In genomic region chr2:68537872-68538271, GRCh38 we compare ENCODE assay signal across 18 cellular contexts.
DNase-seq lines count a peak whose midpoint lies in the region; ATAC-seq and TF ChIP-seq lines count a peak whose summit lies in the region.
"Had no signal": no experiment of that assay in that cellular context is flagged by ENCODE, and none has a peak within 500 bp of the region (broad histone marks: within the 10 kb centered on the region; RNA-seq: fewer than 3 reads in every experiment).

No MANE protein-coding gene starts in this region.

- CTCF ChIA-PET in activated CD4-positive, alpha-beta T cell treated with anti-CD3 and anti-CD28 coated beads for 36 hours (lab: Charles Lee): interaction anchor here (1.3 kb wide), 1 partner anchor 387 kb away, joined by 3 read pairs; no protein-coding TSS in a partner anchor

- H3K9me3 Mint-ChIP-seq in activated CD4-positive, alpha-beta T cell treated with anti-CD3 and anti-CD28 coated beads for 36 hours (ENCODE audit: low read depth): no peaks in the 10 kb centered on the region
- H3K9me3 Mint-ChIP-seq: activated T-helper 1 cell treated with anti-CD3 and anti-CD28 coated beads, Interleukin-12 subunit alpha, Interleukin-12 subunit beta, Interleukin-2, Interleukin-4 antibody, amounts not matched to agents 30 ng/mL and 10 ng/mL and 1 ng/mL, durations not matched to agents 14 hours and 24 hours and 36 hours; CD8-positive, alpha-beta memory T cell; neural crest cell had no signal

- no peak overlapping the region for H3K4me3 Mint-ChIP-seq in activated CD4-positive, alpha-beta T cell treated with anti-CD3 and anti-CD28 coated beads for 36 hours
- H3K4me3 Mint-ChIP-seq: activated CD8-positive, alpha-beta T cell treated with anti-CD3 and anti-CD28 coated beads, Interleukin-2, amount 10 ng/mL, durations not matched to agents 7 days and 5 days; activated T-helper 1 cell treated with anti-CD3 and anti-CD28 coated beads, Interleukin-12 subunit alpha, Interleukin-12 subunit beta, Interleukin-2, Interleukin-4 antibody, amounts not matched to agents 30 ng/mL and 10 ng/mL and 1 ng/mL, durations not matched to agents 14 hours and 24 hours and 36 hours; CD8-positive, alpha-beta memory T cell; neural crest cell had no signal

- ATAC-seq in activated CD4-positive, alpha-beta T cell treated with anti-CD3 and anti-CD28 coated beads for 36 hours: no peak
- ATAC-seq in GM18858 (IDR thresholded peaks at IDR 0.05; ENCODE audit: unreplicated experiment): no peak
- ATAC-seq: activated CD8-positive, alpha-beta T cell treated with anti-CD3 and anti-CD28 coated beads, Interleukin-2, amount 10 ng/mL, durations not matched to agents 7 days and 5 days; Panc1; stimulated activated naive CD8-positive, alpha-beta T cell treated with anti-CD3 and anti-CD28 coated beads, Interleukin-15, Interleukin-2, amounts not matched to agents 100 U/mL and 50 U/mL, for 24 hours had no signal

- no peaks in the 10 kb centered on the region for H3K36me3 Mint-ChIP-seq in activated CD4-positive, alpha-beta T cell treated with anti-CD3 and anti-CD28 coated beads for 36 hours (ENCODE audit: low read depth)

- no peak overlapping the region for H3K27ac Mint-ChIP-seq in activated CD4-positive, alpha-beta T cell treated with anti-CD3 and anti-CD28 coated beads for 36 hours
- H3K27ac Mint-ChIP-seq: activated CD8-positive, alpha-beta T cell treated with anti-CD3 and anti-CD28 coated beads, Interleukin-2, amount 10 ng/mL, durations not matched to agents 7 days and 5 days; activated T-helper 1 cell treated with anti-CD3 and anti-CD28 coated beads, Interleukin-12 subunit alpha, Interleukin-12 subunit beta, Interleukin-2, Interleukin-4 antibody, amounts not matched to agents 30 ng/mL and 10 ng/mL and 1 ng/mL, durations not matched to agents 14 hours and 24 hours and 36 hours; CD8-positive, alpha-beta memory T cell had no signal

- no peak overlapping the region for H3K4me3 ChIP-seq in cardiac fibroblast (replicated peaks in 1 of 2; ENCODE audit: low read depth in 2 of 2, low read length in 2 of 2)

- no peak for TF ChIP-seq CTCF in cardiac fibroblast (IDR thresholded peaks at IDR 0.05; ENCODE audit: low read depth, low read length)

- H3K4me1 Mint-ChIP-seq in activated CD4-positive, alpha-beta T cell treated with anti-CD3 and anti-CD28 coated beads for 36 hours: peaks cover 2% of the 10 kb centered on the region
- H3K4me1 Mint-ChIP-seq: CD8-positive, alpha-beta memory T cell; neural crest cell had no signal

- POLR2A ChIA-PET in activated CD4-positive, alpha-beta T cell treated with anti-CD3 and anti-CD28 coated beads for 36 hours (lab: Charles Lee): no interaction called here

- H3K27me3 Mint-ChIP-seq in activated CD4-positive, alpha-beta T cell treated with anti-CD3 and anti-CD28 coated beads for 36 hours: no peaks in the 10 kb centered on the region
- H3K27me3 Mint-ChIP-seq: CD8-positive, alpha-beta memory T cell had no signal

- peak; percentile 15 for DNase-seq in activated CD4-positive, alpha-beta T cell treated with anti-CD3 and anti-CD28 coated beads for 36 hours
- no peak for DNase-seq in activated CD4-positive, alpha-beta T cell treated with anti-CD3 and anti-CD28 coated beads for 4 hours
- peak; percentile 66 for DNase-seq in MV-4-11 (lab: John Stamatoyannopoulos, UW)
- DNase-seq in cardiac fibroblast (ENCODE audit: low read depth in 2 of 2): peak; percentile 2 to 49
- peak; percentile 70 for DNase-seq in stromal cell of bone marrow (ENCODE audit: low read depth)
- DNase-seq in stimulated activated CD4-positive, alpha-beta T cell treated with anti-CD3 and anti-CD28 coated beads, Interleukin-12 subunit alpha, Interleukin-12 subunit beta, amount 100 ng/mL, for 4 hours: no peak
- no peak for DNase-seq in stimulated activated CD4-positive, alpha-beta T cell treated with anti-CD3 and anti-CD28 coated beads, Interleukin-15, amount 100 ng/mL, for 24 hours
- DNase-seq: activated CD8-positive, alpha-beta T cell treated with anti-CD3 and anti-CD28 coated beads, Interleukin-2, amount 10 ng/mL, durations not matched to agents 7 days and 5 days; CD8-positive, alpha-beta memory T cell; hippocampal formation; NCI-H2107; NCI-H526; stimulated activated naive CD8-positive, alpha-beta T cell treated with anti-CD3 and anti-CD28 coated beads, Interleukin-15, Interleukin-2, amounts not matched to agents 100 U/mL and 50 U/mL, for 24 hours; trophoblast cell had no signal

- intact Hi-C loops in activated CD4-positive, alpha-beta T cell treated with anti-CD3 and anti-CD28 coated beads for 36 hours (cut with DNase I, micrococcal nuclease): no loop called here

Comparison
In these comparisons a context has a peak if more than half of its experiments do, and no peak if none do; other contexts are left out.
1. DNase-seq: peak in activated CD4-positive, alpha-beta T cell treated with anti-CD3 and anti-CD28 coated beads for 36 hours (single experiment), MV-4-11 (single experiment), cardiac fibroblast (2 of 2) and stromal cell of bone marrow (single experiment); none in activated CD4-positive, alpha-beta T cell treated with anti-CD3 and anti-CD28 coated beads for 4 hours (0 of 2), stimulated activated CD4-positive, alpha-beta T cell treated with anti-CD3 and anti-CD28 coated beads, Interleukin-12 subunit alpha, Interleukin-12 subunit beta, amount 100 ng/mL, for 4 hours (single experiment) and stimulated activated CD4-positive, alpha-beta T cell treated with anti-CD3 and anti-CD28 coated beads, Interleukin-15, amount 100 ng/mL, for 24 hours (single experiment).